In genomic region chr22:22060200-22061084, GRCh38 we compare ENCODE assay signal across 8 cellular contexts.
DNase-seq lines count a peak whose midpoint lies in the region; ATAC-seq and TF ChIP-seq lines count a peak whose summit lies in the region.

No MANE protein-coding gene starts in this region.

- H3K79me2 ChIP-seq in mammary epithelial cell (ENCODE audit: insufficient read depth, low read length): no peaks in the 10 kb centered on the region

- WGBS in mammary epithelial cell (ENCODE audit: low coverage, missing lambda C conversion rate): 49% methylated on average over 10 of the region's 11 CpGs

- H4K20me1 ChIP-seq in mammary epithelial cell (ENCODE audit: insufficient read depth, low read length): no peaks in the 10 kb centered on the region

- H3K27ac ChIP-seq in mammary epithelial cell (ENCODE audit: insufficient read depth, low read depth, low read length): no peak overlapping the region
- no peak overlapping the region for H3K27ac ChIP-seq in left lung

- H3K4me3 ChIP-seq in mammary epithelial cell (replicated peaks in 1 of 3; ENCODE audit: insufficient read depth in 1 of 3, low read depth in 2 of 3, low read length in 3 of 3) (no peak overlapping the region), left lung (no peak overlapping the region)

- H3K36me3 ChIP-seq in mammary epithelial cell (ENCODE audit: insufficient read depth, low read length) (no peaks in the 10 kb centered on the region), left lung (no peaks in the 10 kb centered on the region)

- no peaks in the 10 kb centered on the region for H3K9me3 ChIP-seq in mammary epithelial cell (replicated peaks; ENCODE audit: insufficient read depth, low read length)
- no peaks in the 10 kb centered on the region for H3K9me3 ChIP-seq in left lung

- no TSS peak for BruUV-seq in mammary epithelial cell (replicated peaks; lab: Mats Ljungman, UMichigan)

- TF ChIP-seq CTCF in mammary epithelial cell (conservative IDR thresholded peaks at IDR 0.05 in 1 of 2, IDR thresholded peaks at IDR 0.05 in 1 of 2; ENCODE audit: extremely low read depth in 1 of 2, insufficient read depth in 1 of 2, low read depth in 1 of 2, low read length in 2 of 2) (peak; percentile 80 to 99), left lung (IDR thresholded peaks at IDR 0.05) (peak; percentile 38 to 61)

- in situ Hi-C loops in mammary epithelial cell (cut with MboI; ENCODE audit: low sequenced_read_pairs in 2 of 2): no loop called here

- dilution Hi-C loops in mammary epithelial cell (cut with HindIII; ENCODE audit: low sequenced_read_pairs): no loop called here

- H3K4me1 ChIP-seq in mammary epithelial cell (ENCODE audit: insufficient read depth, low read length): peaks cover 4% of the 10 kb centered on the region
- peaks cover 0 to 25% of the 10 kb centered on the region in 2 donors for H3K4me1 ChIP-seq in left lung

- intact Hi-C loops in mammary epithelial cell (cut with micrococcal nuclease): loop anchor here (1.0 to 2.0 kb wide), 5 partner anchors 51 to 348 kb away; no protein-coding TSS in a partner anchor
- intact Hi-C loops in left lung (cut with DNase I): no loop called here

- H2AFZ ChIP-seq in mammary epithelial cell (ENCODE audit: low read depth, low read length): peak overlapping the region; percentile 80

- no peak overlapping the region for H3K4me2 ChIP-seq in mammary epithelial cell (ENCODE audit: insufficient read depth, low read depth, low read length)

- ATAC-seq in HG02885 (IDR thresholded peaks at IDR 0.05; ENCODE audit: poor library complexity, unreplicated experiment) (peak; percentile 46), left lung (peak; percentile 79), GM21526 (IDR thresholded peaks at IDR 0.05; ENCODE audit: low FRiP score, unreplicated experiment) (no peak)

- DNase-seq in DMS153 treated with DMSO at 0.1 percent for 48 hours (lab: John Stamatoyannopoulos, UW; ENCODE audit: unreplicated experiment) (peak; percentile 4), T-helper 1 cell (peak in 3 of 5 donors; percentile 13 to 46 (median 20)), mammary epithelial cell (peak; percentile 39), left lung (peak; percentile 51 to 93)
- peak; percentile 42 for DNase-seq in stimulated activated CD8-positive, alpha-beta memory T cell treated with anti-CD3 and anti-CD28 coated beads, Interleukin-4, amount 100 ng/mL, for 24 hours (ENCODE audit: low read depth)
- no peak for DNase-seq in central memory CD4-positive, alpha-beta T cell

- H3K27me3 ChIP-seq in mammary epithelial cell (ENCODE audit: insufficient read depth, low read length): no peaks in the 10 kb centered on the region
- peaks cover 0 to 18% of the 10 kb centered on the region in 2 donors for H3K27me3 ChIP-seq in left lung

- no peak overlapping the region for H3K9ac ChIP-seq in mammary epithelial cell (ENCODE audit: insufficient read depth, low read length)

- CTCF ChIA-PET in mammary epithelial cell (lab: Charles Lee; ENCODE audit: low non-redundant PET): interaction anchor here (0.5 to 1.5 kb wide), 6 partner anchors 10 to 175 kb away, joined by 3 to 12 read pairs (median 4); no protein-coding TSS in a partner anchor
